ENCODE assay signal across 8 cellular contexts in the genomic region with DNA sequence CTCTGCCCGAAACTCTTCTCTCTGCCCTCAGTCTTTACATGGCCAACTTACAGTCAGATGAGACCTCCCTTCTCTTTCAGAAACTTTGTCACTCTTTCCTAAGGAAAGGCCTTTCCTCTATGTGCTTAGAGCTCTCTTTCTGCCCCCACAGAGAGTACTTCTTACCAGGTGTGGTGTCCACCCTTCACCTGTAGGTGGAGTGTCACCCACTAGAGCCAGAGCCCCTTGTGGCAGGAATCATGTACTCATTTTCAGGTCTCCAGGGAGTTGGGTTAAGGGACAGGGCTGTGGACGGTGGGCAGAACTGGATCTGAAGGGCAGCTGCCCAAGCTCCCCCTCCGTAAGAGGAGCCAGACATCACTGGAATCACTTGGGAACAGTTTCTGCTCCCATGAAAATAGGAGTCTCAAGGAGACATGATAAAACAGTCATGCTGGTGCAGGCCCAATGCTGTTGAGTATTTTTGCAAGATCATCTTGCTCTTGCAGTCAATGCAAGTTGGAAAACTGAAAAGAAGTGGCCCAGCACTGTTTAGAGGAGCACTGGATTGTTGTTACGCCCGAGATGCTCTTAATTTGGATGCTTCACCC.
A peak's percentile ranks its signal among the peaks of the same experiment; 100 is the strongest.
DNase-seq lines count a peak whose midpoint lies in the region; ATAC-seq, FAIRE-seq and TF ChIP-seq lines count a peak whose summit lies in the region.

No MANE protein-coding gene starts in this region.

- ATAC-seq in GM21447 (IDR thresholded peaks at IDR 0.05; ENCODE audit: unreplicated experiment) (peak; percentile 88), HG03521 (IDR thresholded peaks at IDR 0.05; ENCODE audit: unreplicated experiment) (peak; percentile 98), SK-N-SH treated with all-trans-retinoic acid at 6 μM for 48 hours (peak; percentile 94)

- dilution Hi-C loops in keratinocyte (cut with MboI; ENCODE audit: extremely low pct_ligation_motif_present, low sequenced_read_pairs), result no loop called here

- no peaks in the 10 kb centered on the region for H3K9me3 ChIP-seq in keratinocyte (ENCODE audit: control insufficient read depth, low read depth, low read length)

- peaks cover 8% of the 10 kb centered on the region for H3K27me3 ChIP-seq in keratinocyte (ENCODE audit: control insufficient read depth, extremely low read depth, insufficient read depth, low read length)

- H3K79me2 ChIP-seq in keratinocyte (ENCODE audit: control insufficient read depth, insufficient read depth, low read length), result no peaks in the 10 kb centered on the region

- DNase-seq in keratinocyte (ENCODE audit: low read depth, low spot score) (peak; percentile 11), retina (no peak), anterior cingulate cortex (lab: John Stamatoyannopoulos, UW) (no peak)
- no peak for DNase-seq in activated T-helper 2 cell treated with anti-CD3 and anti-CD28 coated beads, Interferon-gamma antibody, Interleukin-2, Interleukin-4, amounts not matched to agents 10 μg/mL and 5 μg/mL and 100 μg/mL, durations not matched to agents 14 hours and 24 hours and 36 hours (ENCODE audit: low spot score)

- intact Hi-C loops in activated T-helper 2 cell treated with anti-CD3 and anti-CD28 coated beads, Interferon-gamma antibody, Interleukin-2, Interleukin-4, amounts not matched to agents 10 μg/mL and 5 μg/mL and 100 μg/mL, durations not matched to agents 14 hours and 24 hours and 36 hours (cut with micrococcal nuclease), result no loop called here

- H3K9me3 Mint-ChIP-seq in activated T-helper 2 cell treated with anti-CD3 and anti-CD28 coated beads, Interferon-gamma antibody, Interleukin-2, Interleukin-4, amounts not matched to agents 10 μg/mL and 5 μg/mL and 100 μg/mL, durations not matched to agents 14 hours and 24 hours and 36 hours, result no peaks in the 10 kb centered on the region

- H3K27ac Mint-ChIP-seq in activated T-helper 2 cell treated with anti-CD3 and anti-CD28 coated beads, Interferon-gamma antibody, Interleukin-2, Interleukin-4, amounts not matched to agents 10 μg/mL and 5 μg/mL and 100 μg/mL, durations not matched to agents 14 hours and 24 hours and 36 hours, result no peak overlapping the region

- no peaks in the 10 kb centered on the region for H3K4me1 Mint-ChIP-seq in activated T-helper 2 cell treated with anti-CD3 and anti-CD28 coated beads, Interferon-gamma antibody, Interleukin-2, Interleukin-4, amounts not matched to agents 10 μg/mL and 5 μg/mL and 100 μg/mL, durations not matched to agents 14 hours and 24 hours and 36 hours (ENCODE audit: low read depth)

- no peak for FAIRE-seq in keratinocyte (lab: Jason Lieb, UNC)

- no peak overlapping the region for H3K9ac ChIP-seq in keratinocyte (ENCODE audit: control insufficient read depth, extremely low read depth, insufficient read depth, low read length)

- no peak overlapping the region for H3K4me2 ChIP-seq in keratinocyte (ENCODE audit: control insufficient read depth, extremely low read depth, insufficient read depth, low read depth, low read length)

- H3K4me3 ChIP-seq in keratinocyte (ENCODE audit: control insufficient read depth in 2 of 3, extremely low read depth in 1 of 3, insufficient read depth in 2 of 3, low read depth in 1 of 3, low read length in 3 of 3), result no peak overlapping the region

- H3K27me3 Mint-ChIP-seq in activated T-helper 2 cell treated with anti-CD3 and anti-CD28 coated beads, Interferon-gamma antibody, Interleukin-2, Interleukin-4, amounts not matched to agents 10 μg/mL and 5 μg/mL and 100 μg/mL, durations not matched to agents 14 hours and 24 hours and 36 hours (ENCODE audit: low read depth), result no peaks in the 10 kb centered on the region

- no peak overlapping the region for H2AFZ ChIP-seq in keratinocyte (ENCODE audit: control insufficient read depth, low read length)

- H4K20me1 ChIP-seq in keratinocyte (ENCODE audit: control insufficient read depth, extremely low read depth, insufficient read depth, low read length), result no peaks in the 10 kb centered on the region

- no peaks in the 10 kb centered on the region for H3K36me3 Mint-ChIP-seq in activated T-helper 2 cell treated with anti-CD3 and anti-CD28 coated beads, Interferon-gamma antibody, Interleukin-2, Interleukin-4, amounts not matched to agents 10 μg/mL and 5 μg/mL and 100 μg/mL, durations not matched to agents 14 hours and 24 hours and 36 hours (ENCODE audit: low read depth)

- no peaks in the 10 kb centered on the region for H3K4me1 ChIP-seq in keratinocyte (ENCODE audit: control insufficient read depth, extremely low read depth, insufficient read depth, low read length)

- H3K27ac ChIP-seq in keratinocyte (ENCODE audit: control insufficient read depth, insufficient read depth, low read length), result no peak overlapping the region

- no peak overlapping the region for H3K4me3 Mint-ChIP-seq in activated T-helper 2 cell treated with anti-CD3 and anti-CD28 coated beads, Interferon-gamma antibody, Interleukin-2, Interleukin-4, amounts not matched to agents 10 μg/mL and 5 μg/mL and 100 μg/mL, durations not matched to agents 14 hours and 24 hours and 36 hours (ENCODE audit: low read depth)

- no peaks in the 10 kb centered on the region for H3K36me3 ChIP-seq in keratinocyte (ENCODE audit: control insufficient read depth in 2 of 2, extremely low read depth in 1 of 2, insufficient read depth in 2 of 2, low read length in 2 of 2)

- no peaks in the 10 kb centered on the region for H3K9me1 ChIP-seq in keratinocyte (ENCODE audit: control insufficient read depth, extremely low read depth, insufficient read depth, low read length)

- TF ChIP-seq CTCF in GM12874 (IDR thresholded peaks at IDR 0.05; ENCODE audit: insufficient read depth, low read depth, low read length), result peak; percentile 81
- TF ChIP-seq CTCF in keratinocyte (optimal IDR thresholded peaks at IDR 0.05 in 1 of 3, IDR thresholded peaks at IDR 0.05 in 1 of 3, conservative IDR thresholded peaks at IDR 0.05 in 1 of 3; ENCODE audit: extremely low read depth in 1 of 3, insufficient read depth in 2 of 3, low read length in 3 of 3), result peak; percentile 90 to 100 (median 97)

TF ChIP-seq in SK-N-SH treated with all-trans-retinoic acid at 6 μM for 48 hours, 23 proteins besides CTCF, POLR2A, EP300 and RAD21:
- TF ChIP-seq ZNF70 (CRISPR knock-in tag; IDR thresholded peaks at IDR 0.05) (no peak), ZNF565 (CRISPR knock-in tag; conservative IDR thresholded peaks at IDR 0.05; ENCODE audit: low read depth) (no peak), ESRRG (CRISPR knock-in tag; IDR thresholded peaks at IDR 0.05) (no peak), TOX (CRISPR knock-in tag; IDR thresholded peaks at IDR 0.05; ENCODE audit: borderline replicate concordance) (no peak), BACH2 (CRISPR knock-in tag; IDR thresholded peaks at IDR 0.05; ENCODE audit: borderline replicate concordance) (no peak), OSR1 (CRISPR knock-in tag; IDR thresholded peaks at IDR 0.05) (no peak), ZFP30 (CRISPR knock-in tag; IDR thresholded peaks at IDR 0.05) (no peak), ISL1 (CRISPR knock-in tag; IDR thresholded peaks at IDR 0.05) (no peak), CSDC2 (CRISPR knock-in tag; IDR thresholded peaks at IDR 0.05) (no peak), GLIS3 (CRISPR knock-in tag; IDR thresholded peaks at IDR 0.05) (no peak), ZFP3 (CRISPR knock-in tag; IDR thresholded peaks at IDR 0.05) (no peak)
- TF ChIP-seq, protein P1, sequence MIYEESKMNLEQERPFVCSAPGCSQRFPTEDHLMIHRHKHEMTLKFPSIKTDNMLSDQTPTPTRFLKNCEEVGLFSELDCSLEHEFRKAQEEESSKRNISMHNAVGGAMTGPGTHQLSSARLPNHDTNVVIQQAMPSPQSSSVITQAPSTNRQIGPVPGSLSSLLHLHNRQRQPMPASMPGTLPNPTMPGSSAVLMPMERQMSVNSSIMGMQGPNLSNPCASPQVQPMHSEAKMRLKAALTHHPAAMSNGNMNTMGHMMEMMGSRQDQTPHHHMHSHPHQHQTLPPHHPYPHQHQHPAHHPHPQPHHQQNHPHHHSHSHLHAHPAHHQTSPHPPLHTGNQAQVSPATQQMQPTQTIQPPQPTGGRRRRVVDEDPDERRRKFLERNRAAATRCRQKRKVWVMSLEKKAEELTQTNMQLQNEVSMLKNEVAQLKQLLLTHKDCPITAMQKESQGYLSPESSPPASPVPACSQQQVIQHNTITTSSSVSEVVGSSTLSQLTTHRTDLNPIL (CRISPR knock-in tag; IDR thresholded peaks at IDR 0.05; ENCODE audit: low read depth), result no peak
- TF ChIP-seq, protein P2, sequence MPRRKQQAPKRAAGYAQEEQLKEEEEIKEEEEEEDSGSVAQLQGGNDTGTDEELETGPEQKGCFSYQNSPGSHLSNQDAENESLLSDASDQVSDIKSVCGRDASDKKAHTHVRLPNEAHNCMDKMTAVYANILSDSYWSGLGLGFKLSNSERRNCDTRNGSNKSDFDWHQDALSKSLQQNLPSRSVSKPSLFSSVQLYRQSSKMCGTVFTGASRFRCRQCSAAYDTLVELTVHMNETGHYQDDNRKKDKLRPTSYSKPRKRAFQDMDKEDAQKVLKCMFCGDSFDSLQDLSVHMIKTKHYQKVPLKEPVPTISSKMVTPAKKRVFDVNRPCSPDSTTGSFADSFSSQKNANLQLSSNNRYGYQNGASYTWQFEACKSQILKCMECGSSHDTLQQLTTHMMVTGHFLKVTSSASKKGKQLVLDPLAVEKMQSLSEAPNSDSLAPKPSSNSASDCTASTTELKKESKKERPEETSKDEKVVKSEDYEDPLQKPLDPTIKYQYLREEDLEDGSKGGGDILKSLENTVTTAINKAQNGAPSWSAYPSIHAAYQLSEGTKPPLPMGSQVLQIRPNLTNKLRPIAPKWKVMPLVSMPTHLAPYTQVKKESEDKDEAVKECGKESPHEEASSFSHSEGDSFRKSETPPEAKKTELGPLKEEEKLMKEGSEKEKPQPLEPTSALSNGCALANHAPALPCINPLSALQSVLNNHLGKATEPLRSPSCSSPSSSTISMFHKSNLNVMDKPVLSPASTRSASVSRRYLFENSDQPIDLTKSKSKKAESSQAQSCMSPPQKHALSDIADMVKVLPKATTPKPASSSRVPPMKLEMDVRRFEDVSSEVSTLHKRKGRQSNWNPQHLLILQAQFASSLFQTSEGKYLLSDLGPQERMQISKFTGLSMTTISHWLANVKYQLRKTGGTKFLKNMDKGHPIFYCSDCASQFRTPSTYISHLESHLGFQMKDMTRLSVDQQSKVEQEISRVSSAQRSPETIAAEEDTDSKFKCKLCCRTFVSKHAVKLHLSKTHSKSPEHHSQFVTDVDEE (CRISPR knock-in tag; IDR thresholded peaks at IDR 0.05), result no peak
TF ChIP-seq in SK-N-SH treated with all-trans-retinoic acid at 6 μM for 48 hours: peak in this region for 0.
